8 cellular contexts compared by ENCODE assay signal in the genomic region with DNA sequence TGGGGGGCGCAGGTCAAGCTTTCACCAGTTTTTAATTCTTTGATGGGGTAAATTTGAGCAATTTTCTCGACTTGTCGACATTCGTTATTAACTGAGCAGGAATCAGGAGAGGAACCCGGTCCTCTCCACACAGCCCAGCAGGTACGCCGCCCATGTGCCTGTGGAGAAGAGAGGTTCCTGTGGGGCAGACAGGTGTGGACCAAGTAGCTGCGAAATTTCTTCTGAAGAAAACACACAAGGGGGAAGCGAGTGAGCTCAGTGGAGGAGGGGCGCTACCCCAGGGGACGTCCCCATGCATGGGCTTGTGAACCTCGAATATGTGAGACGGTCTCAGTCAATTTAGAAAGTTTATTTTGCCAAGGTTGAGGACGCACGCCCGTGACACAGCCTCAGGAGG. TPM values are rescaled to one million over a fixed set of nuclear protein-coding genes. Genes with fewer than 3 reads are reported as not detected.
DNase-seq lines count a peak whose midpoint lies in the region; ATAC-seq and TF ChIP-seq lines count a peak whose summit lies in the region.
"Not testable (repeated sequence)": the region's sequence is repeated elsewhere in the genome, so short reads cannot be mapped to it uniquely, and the experiment has no call there.

No MANE protein-coding gene starts in this region.

- H3K79me1 ChIP-seq in trophoblast cell (ENCODE audit: low read length) = not testable (repeated sequence)

- H3K4me3 Mint-ChIP-seq in IgD-negative memory B cell = peak overlapping the region; percentile 81 to 92 (median 91)

- POLR2A ChIA-PET in A673 (lab: Charles Lee; ENCODE audit: low non-redundant PET) = not testable (repeated sequence)

- peak overlapping the region in 2 of 3 donors; percentile 9 to 86 for H3K27ac Mint-ChIP-seq in IgD-negative memory B cell

- not testable (repeated sequence) for DNase-seq in A673 (ENCODE audit: low spot score); coronary artery (ENCODE audit: low spot score); trophoblast cell
- DNase-seq in activated CD4-positive, alpha-beta T cell treated with anti-CD3 and anti-CD28 coated beads, Interleukin-2, amount 50 U/mL, for 48 hours = peak; percentile 6 to 23

- peak; percentile 19 for ATAC-seq in GM19023 (IDR thresholded peaks at IDR 0.05; ENCODE audit: unreplicated experiment)
- ATAC-seq in HG02759 (IDR thresholded peaks at IDR 0.05; ENCODE audit: unreplicated experiment) = peak; percentile 32

- not testable (repeated sequence) for H3K79me2 ChIP-seq in trophoblast cell (ENCODE audit: control insufficient read depth, insufficient read depth, low read length, poor library complexity)

- H4K8ac ChIP-seq in trophoblast cell (ENCODE audit: low read depth, low read length) = peak overlapping the region; percentile 73

- H3K4me2 ChIP-seq in trophoblast cell (ENCODE audit: low read length) = peak overlapping the region; percentile 75

- peak overlapping the region; percentile 43 for H4K12ac ChIP-seq in trophoblast cell (ENCODE audit: low read depth, low read length)

- not testable (repeated sequence) for H3K36me3 Mint-ChIP-seq in IgD-negative memory B cell

- H3K23ac ChIP-seq in trophoblast cell (ENCODE audit: low read length) = not testable (repeated sequence)

- H3K27me3 Mint-ChIP-seq in IgD-negative memory B cell = not testable (repeated sequence)

- BruUV-seq in A673 (replicated peaks; lab: Mats Ljungman, UMichigan) = TSS peak; percentile 86

- H2AK5ac ChIP-seq in trophoblast cell (ENCODE audit: low read length) = not testable (repeated sequence)

- not testable (repeated sequence) for H2BK5ac ChIP-seq in trophoblast cell (ENCODE audit: low read depth, low read length, poor library complexity)

- not testable (repeated sequence) for H3K4me1 ChIP-seq in A673 (ENCODE audit: insufficient read depth, low read length, poor library complexity, severe bottlenecking); iPS-20b (ENCODE audit: insufficient read depth, low read length); trophoblast cell (ENCODE audit: control insufficient read depth in 1 of 2, insufficient read depth in 2 of 2, low read length in 2 of 2)

- H3K18ac ChIP-seq in trophoblast cell (ENCODE audit: low read length) = not testable (repeated sequence)

- peak overlapping the region; percentile 55 for H4K91ac ChIP-seq in trophoblast cell (ENCODE audit: low read depth, low read length)

- CTCF ChIA-PET in A673 (lab: Charles Lee) = not testable (repeated sequence)

- H2BK120ac ChIP-seq in trophoblast cell (ENCODE audit: insufficient read depth, low read length, poor library complexity) = not testable (repeated sequence)

- not testable (repeated sequence) for H2BK12ac ChIP-seq in trophoblast cell (ENCODE audit: low read length)

- H3K36me3 ChIP-seq in A673 (ENCODE audit: insufficient read depth, low read length, poor library complexity, severe bottlenecking); iPS-20b (ENCODE audit: insufficient read depth, low read depth, low read length); trophoblast cell (ENCODE audit: control insufficient read depth in 1 of 2, insufficient read depth in 2 of 2, low read length in 2 of 2): not testable (repeated sequence)

- not testable (repeated sequence) for H3K9me3 ChIP-seq in A673 (ENCODE audit: low read depth, low read length, poor library complexity, severe bottlenecking); iPS-20b (ENCODE audit: insufficient read depth, low read depth, low read length); trophoblast cell (ENCODE audit: insufficient read depth, low read depth, low read length)

- not testable (repeated sequence) for H2AFZ ChIP-seq in trophoblast cell (ENCODE audit: insufficient read depth, low read length, poor library complexity)

- H3K4me1 Mint-ChIP-seq in IgD-negative memory B cell = not testable (repeated sequence)

- intact Hi-C loops in A673 (cut with micrococcal nuclease; ENCODE audit: unreplicated experiment) = not testable (repeated sequence)

- peak overlapping the region; percentile 58 for H3K4me3 ChIP-seq in A673 (ENCODE audit: low read depth, low read length, poor library complexity, severe bottlenecking)
- H3K4me3 ChIP-seq in coronary artery = peak overlapping the region; percentile 76
- H3K4me3 ChIP-seq in iPS-20b (ENCODE audit: low read length) = peak overlapping the region; percentile 63; the same call in 1 of the 2 replicates
- H3K4me3 ChIP-seq in trophoblast cell (ENCODE audit: low read depth, low read length) = peak overlapping the region; percentile 72

- no CpG with 5 or more reads among the region's 16 CpGs for WGBS in trophoblast cell (ENCODE audit: extremely low coverage, insufficient coverage, insufficient read length)

- H3K4ac ChIP-seq in trophoblast cell (ENCODE audit: low read depth, low read length) = not testable (repeated sequence)

- not testable (repeated sequence) for H3K27me3 ChIP-seq in A673 (replicated peaks; ENCODE audit: insufficient read depth, low read depth, low read length, poor library complexity); iPS-20b (ENCODE audit: insufficient read depth, low read length); trophoblast cell (ENCODE audit: insufficient read depth, low read length)

- TF ChIP-seq CTCF in A673 (conservative IDR thresholded peaks at IDR 0.05; ENCODE audit: low read depth, low read length); coronary artery (IDR thresholded peaks at IDR 0.05): not testable (repeated sequence)

- not testable (repeated sequence) for H3K27ac ChIP-seq in A673 (ENCODE audit: low read depth, low read length, poor library complexity, severe bottlenecking); iPS-20b (ENCODE audit: low read length); trophoblast cell (ENCODE audit: low read depth, low read length)
- peak overlapping the region in 1 of 2 donors; percentile 51 for H3K27ac ChIP-seq in coronary artery

- H3K14ac ChIP-seq in trophoblast cell (ENCODE audit: low read length) = peak overlapping the region; percentile 91

- not testable (repeated sequence) for H3K9ac ChIP-seq in iPS-20b (ENCODE audit: low read depth, low read length); trophoblast cell (ENCODE audit: low read length)

- not testable (repeated sequence) for H3K9me3 Mint-ChIP-seq in IgD-negative memory B cell

RNA-seq across cellular contexts. Expression of a gene that starts 0.4 kb away (rescaled TPM):
- 36.8 and 45.2 TPM in 2 replicates for total RNA-seq in A673 (2021)
- 25.0 TPM for polyA plus RNA-seq in IgD-negative memory B cell
- 21.8 and 22.7 TPM in 2 replicates for polyA plus RNA-seq in trophoblast cell (2013)

RNA-seq across cellular contexts. Expression of a gene that starts 45.9 kb away (rescaled TPM):
- total RNA-seq in A673 (2021) = not detected in 2 replicates
- polyA plus RNA-seq in IgD-negative memory B cell = not detected
- polyA plus RNA-seq in trophoblast cell (2013) = 0.07 TPM in 1 of 2 replicates, not detected in the other
